Comparison of ENCODE assay signal across 1 cellular context in genomic region chr2:134918518-134919359, GRCh38.
A peak's percentile ranks its signal among the peaks of the same experiment; 100 is the strongest.
TF ChIP-seq lines count a peak whose summit lies in the region.

CCNT2 (plus strand) TSS chr2:134918822; CDS start chr2:134918855, 33 bp downstream.

TF ChIP-seq in HepG2, 621 proteins besides CTCF, POLR2A, EP300 and RAD21 (continued from another document):
- TF ChIP-seq KIAA2018 (CRISPR knock-in tag; IDR thresholded peaks at IDR 0.05; ENCODE audit: borderline replicate concordance): no peak
- no peak for TF ChIP-seq ZNF3 (CRISPR knock-in tag; IDR thresholded peaks at IDR 0.05)
- peak; percentile 70 for TF ChIP-seq MED1 (CRISPR knock-in tag; IDR thresholded peaks at IDR 0.05)
- peak; percentile 59; the same call in 1 of the 2 replicates for TF ChIP-seq RELA (CRISPR knock-in tag; IDR thresholded peaks at IDR 0.05)
- TF ChIP-seq ZNF407 (CRISPR knock-in tag; IDR thresholded peaks at IDR 0.05; ENCODE audit: not compliant biosample characterization): no peak
- 0 out of 2 replicates have a peak, but pooled peaks have one; percentile 58 for TF ChIP-seq ZNF446 (CRISPR knock-in tag; IDR thresholded peaks at IDR 0.05)
- no peak for TF ChIP-seq ZFP36L2 (CRISPR knock-in tag; IDR thresholded peaks at IDR 0.05)
- peak; percentile 69; the same call in 1 of the 2 replicates for TF ChIP-seq E2F2 (CRISPR knock-in tag; IDR thresholded peaks at IDR 0.05; ENCODE audit: borderline replicate concordance)
- no peak for TF ChIP-seq ZNF20 (CRISPR knock-in tag; IDR thresholded peaks at IDR 0.05)
- TF ChIP-seq ZBTB42 (CRISPR knock-in tag; IDR thresholded peaks at IDR 0.05): peak; percentile 86; the same call in 1 of the 2 replicates
- TF ChIP-seq ZNF556 (CRISPR knock-in tag; IDR thresholded peaks at IDR 0.05; ENCODE audit: borderline replicate concordance): no peak; the same call in 1 of the 2 replicates
- 0 out of 2 replicates have a peak, but pooled peaks have one; percentile 76 for TF ChIP-seq ZHX1 (CRISPR knock-in tag; IDR thresholded peaks at IDR 0.05; ENCODE audit: low read depth)
- TF ChIP-seq HIC2 (CRISPR knock-in tag; IDR thresholded peaks at IDR 0.05; ENCODE audit: low read depth): 0 out of 2 replicates have a peak, but pooled peaks have one; percentile 13
- TF ChIP-seq ATM (IDR thresholded peaks at IDR 0.05; ENCODE audit: borderline replicate concordance): no peak
- TF ChIP-seq ZNF687 (CRISPR knock-in tag; IDR thresholded peaks at IDR 0.05): peak; percentile 82
- TF ChIP-seq TRIM24 (CRISPR knock-in tag; IDR thresholded peaks at IDR 0.05): no peak
- TF ChIP-seq ARNT2 (CRISPR knock-in tag; IDR thresholded peaks at IDR 0.05; ENCODE audit: low read depth): peak; percentile 25; the same call in 1 of the 2 replicates
- peak; percentile 99 for TF ChIP-seq ZBTB25 (CRISPR knock-in tag; IDR thresholded peaks at IDR 0.05)
- TF ChIP-seq FOXC1 (CRISPR knock-in tag; IDR thresholded peaks at IDR 0.05; ENCODE audit: borderline replicate concordance): peak; percentile 33; the same call in 1 of the 2 replicates
